In the genomic region with DNA sequence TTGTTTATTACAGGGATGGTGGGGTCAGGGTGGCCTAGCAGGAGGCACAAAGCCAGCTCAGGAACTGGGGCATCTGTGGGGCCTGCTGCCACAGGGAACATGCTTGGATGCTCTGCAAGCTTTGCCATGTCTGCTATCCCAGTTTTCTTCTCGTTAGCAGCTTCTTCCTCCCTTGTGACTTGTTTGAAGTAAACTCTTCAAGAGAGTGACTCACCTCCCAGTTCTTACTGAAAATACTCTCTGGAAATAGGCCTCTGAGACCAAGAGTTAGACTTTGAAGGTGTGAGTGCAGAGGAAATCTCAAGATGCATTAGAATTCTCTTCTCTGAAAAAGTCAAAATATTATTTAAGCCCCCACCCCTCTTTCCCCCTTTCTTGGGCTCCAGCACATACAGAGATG, we compare ENCODE assay signal across 17 cellular contexts. TPM values are rescaled to one million over a fixed set of nuclear protein-coding genes. Genes with fewer than 3 reads are reported as not detected.
DNase-seq lines count a peak whose midpoint lies in the region; ATAC-seq, FAIRE-seq and TF ChIP-seq lines count a peak whose summit lies in the region.
"Had no signal": no experiment of that assay in that cellular context is flagged by ENCODE, and none has a peak within 500 bp of the region (broad histone marks: within the 10 kb centered on the region; RNA-seq: fewer than 3 reads in every experiment).

No MANE protein-coding gene starts in this region.

- TF ChIP-seq CTCF in AG04450 (IDR thresholded peaks at IDR 0.05; ENCODE audit: low read depth, low read length) = no peak
- TF ChIP-seq CTCF in IMR-90 (conservative IDR thresholded peaks at IDR 0.05; ENCODE audit: low read depth, low read length) = no peak
- TF ChIP-seq CTCF in heart right ventricle (IDR thresholded peaks at IDR 0.05) = no peak

- TF ChIP-seq RAD21 in IMR-90 (IDR thresholded peaks at IDR 0.05; ENCODE audit: low read length) = no peak

- intact Hi-C loops in IMR-90 (cut with micrococcal nuclease) (no loop called here), heart right ventricle (cut with DNase I) (no loop called here)

- DNase-seq in AG04450 (ENCODE audit: low read depth, low spot score) (no peak), IMR-90 (peak; percentile 66), kidney tubule cell (ENCODE audit: low spot score) (peak; percentile 35), heart right ventricle (no peak), small intestine (no peak), NCI-H510A treated with DMSO at 0.1 percent for 48 hours (lab: John Stamatoyannopoulos, UW) (no peak)
- DNase-seq in central memory CD8-positive, alpha-beta T cell (ENCODE audit: low spot score in 2 of 2) = no peak
- DNase-seq: activated gamma-delta T cell, Caco-2, glutamatergic neuron, NCI-H187, NCI-H526, Peyer's patch, T-cell had no signal

- peak overlapping the region; percentile 13 for H3K27ac Mint-ChIP-seq in central memory CD8-positive, alpha-beta T cell (ENCODE audit: low read depth)
- H3K27ac Mint-ChIP-seq: T-cell had no signal

- H3K4me1 ChIP-seq in IMR-90 (ENCODE audit: control insufficient read depth, insufficient read depth, low read length) (peaks cover 5% of the 10 kb centered on the region), heart right ventricle (no peaks in the 10 kb centered on the region), small intestine (ENCODE audit: control insufficient read depth in 2 of 2, insufficient read depth in 1 of 2, low read depth in 1 of 2, low read length in 1 of 2) (peaks cover 0 to 2% of the 10 kb centered on the region in 2 donors)
- H3K4me1 ChIP-seq: Caco-2, Peyer's patch had no signal

- H3K4ac ChIP-seq in IMR-90 (ENCODE audit: low read depth, low read length) = peak overlapping the region; percentile 74

- H4K5ac ChIP-seq in IMR-90 (ENCODE audit: low read depth, low read length) = peak overlapping the region; percentile 95

- H3K9me1 ChIP-seq in IMR-90 (ENCODE audit: insufficient read depth, low read length) = 0 out of 2 replicates have a peak, but pooled peaks cover 4% of the 10 kb centered on the region

- H3K9me3 ChIP-seq in AG04450 (ENCODE audit: control insufficient read depth, insufficient read depth, low read length) (no peaks in the 10 kb centered on the region), IMR-90 (ENCODE audit: control insufficient read depth, insufficient read depth, low read length) (no peaks in the 10 kb centered on the region), heart right ventricle (no peaks in the 10 kb centered on the region), small intestine (ENCODE audit: control insufficient read depth, low read depth) (no peaks in the 10 kb centered on the region)
- H3K9me3 ChIP-seq: Caco-2, Peyer's patch had no signal

- no peaks in the 10 kb centered on the region for H3K4me1 Mint-ChIP-seq in central memory CD8-positive, alpha-beta T cell

- H3K36me3 ChIP-seq in IMR-90 (ENCODE audit: control insufficient read depth, insufficient read depth, low read length) (peaks cover 6% of the 10 kb centered on the region; the same call in 1 of the 2 replicates), heart right ventricle (peaks cover 0 to 51% (median 25%) of the 10 kb centered on the region in 9 donors), small intestine (ENCODE audit: control insufficient read depth in 2 of 2, insufficient read depth in 2 of 2, low read length in 2 of 2) (peaks cover 0 to 2% of the 10 kb centered on the region in 2 donors)

- H3K27me3 ChIP-seq in AG04450 (ENCODE audit: control insufficient read depth, insufficient read depth, low read length) (no peaks in the 10 kb centered on the region), IMR-90 (ENCODE audit: control insufficient read depth, insufficient read depth, low read length) (no peaks in the 10 kb centered on the region), heart right ventricle (no peaks in the 10 kb centered on the region), small intestine (ENCODE audit: control insufficient read depth in 2 of 2, insufficient read depth in 2 of 2, low read length in 2 of 2) (no peaks in the 10 kb centered on the region)
- H3K27me3 ChIP-seq: cardiac muscle cell, Peyer's patch had no signal

- peak overlapping the region; percentile 26 to 44; a peak in 1 of 4 replicates for H4K8ac ChIP-seq in IMR-90 (ENCODE audit: low read depth in 2 of 2, low read length in 2 of 2)

- H4K91ac ChIP-seq in IMR-90 (ENCODE audit: insufficient read depth, low read depth, low read length) = peak overlapping the region; percentile 69; the same call in 1 of the 2 replicates

- H3K56ac ChIP-seq in IMR-90 (ENCODE audit: extremely low read depth, insufficient read depth, low read length) = 0 out of 2 replicates have a peak overlapping the region, but pooled peaks have one; percentile 33

- peak overlapping the region; percentile 54 for H3K27ac ChIP-seq in AG04450 (ENCODE audit: low read depth, low read length)
- peak overlapping the region; percentile 80 for H3K27ac ChIP-seq in IMR-90 (ENCODE audit: insufficient read depth, low read length)
- no peak overlapping the region for H3K27ac ChIP-seq in heart right ventricle
- no peak overlapping the region for H3K27ac ChIP-seq in small intestine (ENCODE audit: low read depth in 1 of 2, low read length in 1 of 2)
- H3K27ac ChIP-seq: cardiac muscle cell, Peyer's patch had no signal

- no peak overlapping the region for H2BK15ac ChIP-seq in IMR-90 (ENCODE audit: low read depth, low read length)

- CTCF ChIA-PET in AG04450 (lab: Charles Lee) (interaction anchor here (1.1 to 3.1 kb wide), 4 partner anchors 9 to 355 kb away, joined by 3 to 20 read pairs (median 8); no protein-coding TSS in a partner anchor), IMR-90 (lab: Yijun Ruan, JAX) (interaction anchor here (0.8 to 1.2 kb wide), 3 partner anchors 10 to 1063 kb away, joined by 3 to 5 read pairs (median 3); no protein-coding TSS in a partner anchor)

- peak overlapping the region; percentile 8 for H2AK9ac ChIP-seq in IMR-90 (replicated peaks; ENCODE audit: low read depth, low read length, poor library complexity)

- H3K4me3 Mint-ChIP-seq in central memory CD8-positive, alpha-beta T cell = no peak overlapping the region
- H3K4me3 Mint-ChIP-seq: T-cell had no signal

- peak overlapping the region; percentile 63 for H2BK120ac ChIP-seq in IMR-90 (ENCODE audit: low read depth, low read length)

- H3K9ac ChIP-seq in IMR-90 (ENCODE audit: low read depth, low read length) = peak overlapping the region; percentile 59

- dilution Hi-C loops in IMR-90 (cut with HindIII; ENCODE audit: low sequenced_read_pairs, unreplicated experiment) = no loop called here

- 0 out of 2 replicates have a peak overlapping the region, but pooled peaks have one; percentile 44 for H3K4me2 ChIP-seq in IMR-90 (ENCODE audit: low read depth, low read length)

- H3K9me3 Mint-ChIP-seq in central memory CD8-positive, alpha-beta T cell = no peaks in the 10 kb centered on the region
- H3K9me3 Mint-ChIP-seq: T-cell had no signal

- ATAC-seq in IMR-90 (ENCODE audit: low read depth) (peak; percentile 95), GM21515 (IDR thresholded peaks at IDR 0.05; ENCODE audit: unreplicated experiment) (no peak), heart right ventricle (no peak)
- no peak for ATAC-seq in central memory CD8-positive, alpha-beta T cell (replicated peaks; ENCODE audit: extremely low read depth, poor library complexity, severe bottlenecking)
- ATAC-seq: T-cell had no signal

- H4K20me1 ChIP-seq in IMR-90 (ENCODE audit: insufficient read depth, low read length) = no peaks in the 10 kb centered on the region

- FAIRE-seq in small intestine (lab: Jason Lieb, UNC) = no peak
- FAIRE-seq: GM18507 had no signal

- H3K23ac ChIP-seq in IMR-90 (ENCODE audit: low read depth, low read length) = no peak overlapping the region

- no peak overlapping the region; the same call in 1 of the 2 replicates for H2AK5ac ChIP-seq in IMR-90 (ENCODE audit: low read depth, low read length)

- H3K4me3 ChIP-seq in AG04450 (ENCODE audit: low read depth, low read length) (no peak overlapping the region), IMR-90 (ENCODE audit: insufficient read depth, low read depth, low read length) (no peak overlapping the region), heart right ventricle (no peak overlapping the region), small intestine (ENCODE audit: low read depth in 1 of 2, low read length in 2 of 2) (no peak overlapping the region)
- H3K4me3 ChIP-seq: cardiac muscle cell, Peyer's patch had no signal

- in situ Hi-C loops in IMR-90 (cut with MboI; ENCODE audit: low sequenced_read_pairs) = no loop called here

- BruUV-seq in IMR-90 (replicated peaks; lab: Mats Ljungman, UMichigan) = no TSS peak

- no peaks in the 10 kb centered on the region; a peak in 1 of 4 replicates for H3K79me1 ChIP-seq in IMR-90 (ENCODE audit: low read depth in 1 of 2, low read length in 2 of 2)

- peak overlapping the region; percentile 75 for H3K14ac ChIP-seq in IMR-90 (replicated peaks; ENCODE audit: low read depth, low read length)

- H3K36me3 Mint-ChIP-seq in central memory CD8-positive, alpha-beta T cell (ENCODE audit: insufficient read depth) = peaks cover 20% of the 10 kb centered on the region

- peak overlapping the region; percentile 60 for H2AFZ ChIP-seq in IMR-90 (replicated peaks; ENCODE audit: low read length, poor library complexity)

- TF ChIP-seq POLR2A in IMR-90 (IDR thresholded peaks at IDR 0.05; ENCODE audit: low read depth, low read length) = no peak

- POLR2A ChIA-PET in AG04450 (lab: Yijun Ruan, JAX) (interaction anchor here (1.2 kb wide), 1 partner anchor 16 kb away, joined by 4 read pairs; a partner anchor contains a TSS), IMR-90 (lab: Charles Lee; ENCODE audit: unreplicated experiment) (interaction anchor here (0.5 to 0.9 kb wide), 3 partner anchors 10 to 25 kb away, joined by 3 to 12 read pairs (median 5); no protein-coding TSS in a partner anchor)

- H3K18ac ChIP-seq in IMR-90 (ENCODE audit: low read depth, low read length) = peak overlapping the region; percentile 89

- WGBS in IMR-90 (ENCODE audit: extremely low coverage in 2 of 2, insufficient read length in 1 of 2), 2 experiments = no CpG with 5 or more reads among the region's 1 CpG
- WGBS in heart right ventricle, 2 donors = 10 to 42% methylated on average over 1 of the region's 1 CpG
- WGBS in small intestine, 3 donors = 36 to 52% (median 43%) methylated on average over 1 of the region's 1 CpG

- peak overlapping the region; percentile 71 for H2BK5ac ChIP-seq in IMR-90 (ENCODE audit: low read depth, low read length, poor library complexity, severe bottlenecking)

- peak overlapping the region; percentile 50; the same call in 1 of the 2 replicates for H2BK20ac ChIP-seq in IMR-90 (ENCODE audit: low read depth, low read length)

- H3K27me3 Mint-ChIP-seq in central memory CD8-positive, alpha-beta T cell = no peaks in the 10 kb centered on the region
- H3K27me3 Mint-ChIP-seq: T-cell had no signal

RNA-seq across cellular contexts. Expression of a gene that starts 15.2 kb away (rescaled TPM):
- polyA plus RNA-seq in AG04450 (2011; rRNA removed) = 51.0 and 61.9 TPM in 2 replicates
- polyA minus RNA-seq in AG04450 (2011; rRNA and poly(A)+ RNA removed) = 20.0 and 27.2 TPM in 2 replicates
- total RNA-seq in IMR-90 (2012; rRNA removed) = 48.6 and 70.0 TPM in 2 replicates
- 34.7 and 38.4 TPM in 2 replicates for polyA plus RNA-seq in IMR-90 (2012; rRNA removed)
- 7.5 and 12.7 TPM in 2 replicates for polyA plus RNA-seq in IMR-90 (2012; cell fraction: cytosol; rRNA removed)
- 3.1 and 31.3 TPM in 2 replicates for polyA plus RNA-seq in IMR-90 (2012; cell fraction: nucleus; rRNA removed; ENCODE audit: low replicate concordance)
- total RNA-seq in heart right ventricle = 10 to 100 TPM; 53.1 to 75.4 (median 67.3) TPM
- 100 to 1,000 TPM in 1 of 2 donors, 10 to 100 TPM in 1; 71.6 to 196 TPM for polyA plus RNA-seq in heart right ventricle
- 10 to 100 TPM; 44.5 to 78.9 (median 46.2) TPM for polyA plus RNA-seq in small intestine

RNA-seq across cellular contexts. Expression of a gene that starts 15.4 kb away (rescaled TPM):
- polyA plus RNA-seq in AG04450 (2011; rRNA removed) (0.62 and 0.68 TPM in 2 replicates), IMR-90 (2012; rRNA removed) (0.99 and 1.1 TPM in 2 replicates), heart right ventricle (under 1 TPM; 0.22 to 0.57 TPM), small intestine (under 1 TPM in 2 of 3 donors, not detected in 1; 0.27 to 0.54 TPM)
- 0.74 and 1.7 TPM in 2 replicates for polyA minus RNA-seq in AG04450 (2011; rRNA and poly(A)+ RNA removed)
- total RNA-seq in IMR-90 (2012; rRNA removed) (0.90 and 1.1 TPM in 2 replicates), heart right ventricle (1 to 10 TPM in 6 of 10 donors, under 1 TPM in 4; 0.79 to 1.3 (median 1.0) TPM)
- polyA plus RNA-seq in IMR-90 (2012; cell fraction: cytosol; rRNA removed) = 0.40 and 0.84 TPM in 2 replicates
- 0.45 and 0.65 TPM in 2 replicates for polyA plus RNA-seq in IMR-90 (2012; cell fraction: nucleus; rRNA removed; ENCODE audit: low replicate concordance)

Comparison
In these comparisons a context has a peak if more than half of its experiments do, and no peak if none do; other contexts are left out.
1. DNase-seq: peak in IMR-90 (single experiment) and kidney tubule cell (single experiment); none in AG04450 (single experiment), central memory CD8-positive, alpha-beta T cell (0 of 2), heart right ventricle (0 of 2), small intestine (single experiment) and NCI-H510A treated with DMSO at 0.1 percent for 48 hours (single experiment).
2. H3K27ac ChIP-seq: peak in AG04450 (single experiment) and IMR-90 (single experiment); none in heart right ventricle (0 of 10) and small intestine (0 of 2).